16 cellular contexts compared by ENCODE assay signal in genomic region chr19:17098326-17098725, GRCh38. TPM values are rescaled to one million over a fixed set of nuclear protein-coding genes. Genes with fewer than 3 reads are reported as not detected.
DNase-seq lines count a peak whose midpoint lies in the region; ATAC-seq and TF ChIP-seq lines count a peak whose summit lies in the region.
"Had no signal": no experiment of that assay in that cellular context is flagged by ENCODE, and none has a peak within 500 bp of the region (broad histone marks: within the 10 kb centered on the region; RNA-seq: fewer than 3 reads in every experiment).

No MANE protein-coding gene starts in this region.

- no peak for TF ChIP-seq RAD21 in liver (IDR thresholded peaks at IDR 0.05)

- no peak overlapping the region for H3K4me2 ChIP-seq in GM23248 (ENCODE audit: unreplicated experiment)

- 0 out of 2 replicates have a peak, but pooled peaks cover 11% of the 10 kb centered on the region for H3K36me3 ChIP-seq in GM23248 (ENCODE audit: low read depth)
- peaks cover 43% of the 10 kb centered on the region for H3K36me3 ChIP-seq in SJSA1
- H3K36me3 ChIP-seq in liver (ENCODE audit: control insufficient read depth in 4 of 4, insufficient read depth in 3 of 4, low read depth in 1 of 4, low read length in 3 of 4): peaks cover 0 to 17% (median 4%) of the 10 kb centered on the region in 4 donors
- H3K36me3 ChIP-seq in skeletal muscle tissue (ENCODE audit: control insufficient read depth in 3 of 3, insufficient read depth in 3 of 3, low read length in 3 of 3): peaks cover 8 to 15% (median 14%) of the 10 kb centered on the region in 3 donors

- DNase-seq in GM23248 (no peak), SJSA1 (ENCODE audit: low read depth in 1 of 2, low spot score in 2 of 2) (no peak), NCI-H2171 (lab: John Stamatoyannopoulos, UW) (no peak), ACHN (no peak)
- DNase-seq: activated CD4-positive, alpha-beta T cell treated with anti-CD3 and anti-CD28 coated beads for 48 hours; activated T-cell treated with anti-CD3 and anti-CD28 coated beads, Interleukin-2, amount 50 U/mL, for 4 hours; hypothalamus; left cardiac atrium; NCI-H226; Right ventricle myocardium superior; stimulated activated naive CD4-positive, alpha-beta T cell; T1000 had no signal

- H3K4me1 ChIP-seq in GM23248 (ENCODE audit: insufficient read depth): peaks cover 28% of the 10 kb centered on the region
- peaks cover 16% of the 10 kb centered on the region for H3K4me1 ChIP-seq in SJSA1 (replicated peaks)
- H3K4me1 ChIP-seq in liver (ENCODE audit: control insufficient read depth in 4 of 4, insufficient read depth in 4 of 4, low read length in 3 of 4): peaks cover 9 to 18% (median 16%) of the 10 kb centered on the region in 4 donors
- H3K4me1 ChIP-seq in skeletal muscle tissue (ENCODE audit: control insufficient read depth in 3 of 3, insufficient read depth in 3 of 3, low read length in 3 of 3): peaks cover 0 to 4% (median 2%) of the 10 kb centered on the region in 3 donors

- no peaks in the 10 kb centered on the region for H3K9me3 ChIP-seq in GM23248 (ENCODE audit: low read depth)
- no peaks in the 10 kb centered on the region; the same call in 1 of the 2 replicates for H3K9me3 ChIP-seq in SJSA1 (replicated peaks)
- no peaks in the 10 kb centered on the region for H3K9me3 ChIP-seq in liver (ENCODE audit: control insufficient read depth in 4 of 4, low read length in 3 of 4)
- no peaks in the 10 kb centered on the region for H3K9me3 ChIP-seq in skeletal muscle tissue (ENCODE audit: control insufficient read depth in 3 of 3, low read length in 3 of 3)

- H3K9me2 ChIP-seq in GM23248 (ENCODE audit: insufficient read depth): no peaks in the 10 kb centered on the region

- H3K4me3 ChIP-seq in GM23248 (no peak overlapping the region), SJSA1 (no peak overlapping the region), liver (ENCODE audit: low read depth in 1 of 3, low read length in 3 of 3) (no peak overlapping the region), skeletal muscle tissue (ENCODE audit: low read length in 3 of 3) (no peak overlapping the region)

- H4K20me1 ChIP-seq in GM23248 (ENCODE audit: insufficient read depth): no peaks in the 10 kb centered on the region

- no peak for TF ChIP-seq CTCF in liver (IDR thresholded peaks at IDR 0.05; ENCODE audit: low read depth, low read length, missing input control)

- H3K27ac ChIP-seq in GM23248 (peak overlapping the region; percentile 57), SJSA1 (peak overlapping the region; percentile 49; the same call in 1 of the 2 replicates), liver (ENCODE audit: low read depth in 1 of 2, low read length in 2 of 2) (peak overlapping the region; percentile 32 to 59), skeletal muscle tissue (ENCODE audit: low read depth, low read length) (peak overlapping the region; percentile 12)

- in situ Hi-C loops in GM23248 (cut with MboI): no loop called here
- in situ Hi-C loops in ACHN (cut with HindIII; ENCODE audit: low pct_ligation_motif_present, low pct_unique_long_range_greater_than_20kb, low sequenced_read_pairs): no loop called here

- 90 to 91% methylated on average over 9 of the region's 9 CpGs for WGBS in GM23248 (ENCODE audit: low coverage in 1 of 2, low lambda C conversion rate in 2 of 2, missing lambda C conversion rate in 2 of 2), 2 experiments
- 94% methylated on average over 9 of the region's 9 CpGs for WGBS in liver

- H3K79me2 ChIP-seq in GM23248 (ENCODE audit: insufficient read depth): peaks cover 100% of the 10 kb centered on the region

- H3K27me3 ChIP-seq in GM23248 (replicated peaks; ENCODE audit: insufficient read depth) (no peaks in the 10 kb centered on the region), SJSA1 (replicated peaks) (no peaks in the 10 kb centered on the region), liver (ENCODE audit: control insufficient read depth in 4 of 4, insufficient read depth in 4 of 4, low read length in 3 of 4) (no peaks in the 10 kb centered on the region), skeletal muscle tissue (ENCODE audit: control insufficient read depth in 3 of 3, insufficient read depth in 3 of 3, low read length in 3 of 3) (no peaks in the 10 kb centered on the region)

- ATAC-seq in HG03571 (IDR thresholded peaks at IDR 0.05; ENCODE audit: unreplicated experiment) (no peak), HG02852 (IDR thresholded peaks at IDR 0.05; ENCODE audit: unreplicated experiment) (no peak)
- ATAC-seq: activated T-cell treated with anti-CD3 and anti-CD28 coated beads, Interleukin-2, amount 50 U/mL, for 4 hours had no signal

- H3K9ac ChIP-seq in GM23248: no peak overlapping the region
- no peak overlapping the region for H3K9ac ChIP-seq in liver (ENCODE audit: low read depth in 1 of 2, low read length in 2 of 2)
- no peak overlapping the region for H3K9ac ChIP-seq in skeletal muscle tissue (ENCODE audit: low read depth in 1 of 3, low read length in 3 of 3)

- H2AFZ ChIP-seq in GM23248: no peak overlapping the region

- H3F3A ChIP-seq in GM23248 (ENCODE audit: insufficient read depth): peaks cover 20% of the 10 kb centered on the region

TF ChIP-seq in liver, 16 proteins besides CTCF, POLR2A, EP300 and RAD21 (continues in another document):
- no peak for TF ChIP-seq RXRA (IDR thresholded peaks at IDR 0.05)
- TF ChIP-seq HNF4G (IDR thresholded peaks at IDR 0.05): no peak
- no peak for TF ChIP-seq FOXA1 (IDR thresholded peaks at IDR 0.05)
- TF ChIP-seq HNF4A (conservative IDR thresholded peaks at IDR 0.05): no peak
- TF ChIP-seq MAX (IDR thresholded peaks at IDR 0.05): no peak
- TF ChIP-seq, protein P1, sequence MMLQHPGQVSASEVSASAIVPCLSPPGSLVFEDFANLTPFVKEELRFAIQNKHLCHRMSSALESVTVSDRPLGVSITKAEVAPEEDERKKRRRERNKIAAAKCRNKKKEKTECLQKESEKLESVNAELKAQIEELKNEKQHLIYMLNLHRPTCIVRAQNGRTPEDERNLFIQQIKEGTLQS (IDR thresholded peaks at IDR 0.05): no peak
- TF ChIP-seq NR2F2 (IDR thresholded peaks at IDR 0.05): no peak
- no peak for TF ChIP-seq ZBTB33 (IDR thresholded peaks at IDR 0.05)
- TF ChIP-seq YY1 (IDR thresholded peaks at IDR 0.05): no peak
- no peak for TF ChIP-seq JUND (IDR thresholded peaks at IDR 0.05)
- no peak for TF ChIP-seq GABPA (IDR thresholded peaks at IDR 0.05 in 1 of 2, conservative IDR thresholded peaks at IDR 0.05 in 1 of 2)
- TF ChIP-seq TAF1 (conservative IDR thresholded peaks at IDR 0.05): no peak
- TF ChIP-seq, protein P2, sequence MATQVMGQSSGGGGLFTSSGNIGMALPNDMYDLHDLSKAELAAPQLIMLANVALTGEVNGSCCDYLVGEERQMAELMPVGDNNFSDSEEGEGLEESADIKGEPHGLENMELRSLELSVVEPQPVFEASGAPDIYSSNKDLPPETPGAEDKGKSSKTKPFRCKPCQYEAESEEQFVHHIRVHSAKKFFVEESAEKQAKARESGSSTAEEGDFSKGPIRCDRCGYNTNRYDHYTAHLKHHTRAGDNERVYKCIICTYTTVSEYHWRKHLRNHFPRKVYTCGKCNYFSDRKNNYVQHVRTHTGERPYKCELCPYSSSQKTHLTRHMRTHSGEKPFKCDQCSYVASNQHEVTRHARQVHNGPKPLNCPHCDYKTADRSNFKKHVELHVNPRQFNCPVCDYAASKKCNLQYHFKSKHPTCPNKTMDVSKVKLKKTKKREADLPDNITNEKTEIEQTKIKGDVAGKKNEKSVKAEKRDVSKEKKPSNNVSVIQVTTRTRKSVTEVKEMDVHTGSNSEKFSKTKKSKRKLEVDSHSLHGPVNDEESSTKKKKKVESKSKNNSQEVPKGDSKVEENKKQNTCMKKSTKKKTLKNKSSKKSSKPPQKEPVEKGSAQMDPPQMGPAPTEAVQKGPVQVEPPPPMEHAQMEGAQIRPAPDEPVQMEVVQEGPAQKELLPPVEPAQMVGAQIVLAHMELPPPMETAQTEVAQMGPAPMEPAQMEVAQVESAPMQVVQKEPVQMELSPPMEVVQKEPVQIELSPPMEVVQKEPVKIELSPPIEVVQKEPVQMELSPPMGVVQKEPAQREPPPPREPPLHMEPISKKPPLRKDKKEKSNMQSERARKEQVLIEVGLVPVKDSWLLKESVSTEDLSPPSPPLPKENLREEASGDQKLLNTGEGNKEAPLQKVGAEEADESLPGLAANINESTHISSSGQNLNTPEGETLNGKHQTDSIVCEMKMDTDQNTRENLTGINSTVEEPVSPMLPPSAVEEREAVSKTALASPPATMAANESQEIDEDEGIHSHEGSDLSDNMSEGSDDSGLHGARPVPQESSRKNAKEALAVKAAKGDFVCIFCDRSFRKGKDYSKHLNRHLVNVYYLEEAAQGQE (IDR thresholded peaks at IDR 0.05): no peak
- no peak for TF ChIP-seq FOXA2 (IDR thresholded peaks at IDR 0.05)
- TF ChIP-seq EGR1 (IDR thresholded peaks at IDR 0.05; ENCODE audit: low read depth in 2 of 2): no peak

RNA-seq across cellular contexts. Expression of gene MYO9B, which starts 22.7 kb away (rescaled TPM):
- 49.1 and 71.8 TPM in 2 replicates for total RNA-seq in GM23248 (2014; rRNA removed; shearing (Covaris generic))
- polyA plus RNA-seq in GM23248 (2016; fragmentation: Nextera tagmentation; extraction: Ambion mirVana) (18.6 and 20.1 TPM in 2 replicates), liver (10 to 100 TPM in 1 of 2 donors, 1 to 10 TPM in 1; 9.1 to 20.5 TPM)
- total RNA-seq in SJSA1 (2014; rRNA removed; shearing (Covaris generic)): 26.7 and 39.9 TPM in 2 replicates
- total RNA-seq in liver (10 to 100 TPM; 21.5 to 32.5 TPM), skeletal muscle tissue (12.5 TPM)

RNA-seq across cellular contexts. Expression of gene HAUS8, which starts 23.1 kb away (rescaled TPM):
- 1.0 and 3.4 TPM in 2 replicates for total RNA-seq in GM23248 (2014; rRNA removed; shearing (Covaris generic))
- polyA plus RNA-seq in GM23248 (2016; fragmentation: Nextera tagmentation; extraction: Ambion mirVana) (8.2 and 10.6 TPM in 2 replicates), liver (1 to 10 TPM; 3.3 to 4.2 TPM)
- 19.1 and 21.5 TPM in 2 replicates for total RNA-seq in SJSA1 (2014; rRNA removed; shearing (Covaris generic))
- total RNA-seq in liver (1 to 10 TPM; 3.3 to 5.7 TPM), skeletal muscle tissue (2.6 TPM)
